Comparison of ENCODE assay signal across 18 cellular contexts in the genomic region with DNA sequence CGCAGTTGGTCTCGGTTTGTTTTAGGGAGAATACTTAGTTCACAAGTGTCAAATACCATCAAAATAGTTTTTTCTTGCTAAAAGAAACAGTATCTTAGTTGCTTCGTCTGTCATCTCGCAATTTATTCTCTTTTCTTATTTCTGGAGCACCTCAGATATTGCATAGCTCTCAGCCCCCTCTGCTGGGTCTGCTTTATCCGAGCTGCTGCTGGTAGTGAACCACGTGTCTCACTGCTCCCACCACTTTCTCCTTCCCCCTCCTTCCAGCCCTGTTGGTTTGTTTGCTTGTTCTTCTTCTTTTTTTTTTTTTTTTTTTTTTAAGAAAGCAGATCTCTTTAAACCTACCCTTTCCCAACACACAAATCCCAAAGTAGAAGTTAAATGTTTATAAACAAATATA.
"Had no signal": no experiment of that assay in that cellular context is flagged by ENCODE, and none has a peak within 500 bp of the region (broad histone marks: within the 10 kb centered on the region; RNA-seq: fewer than 3 reads in every experiment).

No MANE protein-coding gene starts in this region.

- H3K27me3 ChIP-seq: sigmoid colon, spleen, stomach, testis, upper lobe of right lung had no signal

- H3K27ac Mint-ChIP-seq: activated CD4-positive, alpha-beta T cell treated with anti-CD3 and anti-CD28 coated beads, Interleukin-2, amount 10 ng/mL, durations not matched to agents 7 days and 5 days; activated naive CD8-positive, alpha-beta T cell treated with anti-CD3 and anti-CD28 coated beads for 36 hours; dendritic cell treated with granulocyte-macrophage colony-stimulating factor and Interleukin-4, amounts not matched to agents 40 ng/mL and 50 ng/mL, for 4 days; effector memory CD8-positive, alpha-beta T cell; naive thymus-derived CD8-positive, alpha-beta T cell had no signal

- H3K4me3 ChIP-seq: mucosa of descending colon, psoas muscle, sigmoid colon, spleen, stomach, testis, upper lobe of right lung had no signal

- H3K36me3 ChIP-seq: sigmoid colon, spleen, stomach, upper lobe of right lung had no signal

- H3K4me1 ChIP-seq: sigmoid colon, spleen, testis, upper lobe of right lung had no signal

- H3K27ac ChIP-seq: epithelial cell of prostate, psoas muscle, sigmoid colon, spleen, stomach, testis, upper lobe of right lung had no signal

- H3K4me1 Mint-ChIP-seq: activated CD4-positive, alpha-beta T cell treated with anti-CD3 and anti-CD28 coated beads, Interleukin-2, amount 10 ng/mL, durations not matched to agents 7 days and 5 days; activated naive CD8-positive, alpha-beta T cell treated with anti-CD3 and anti-CD28 coated beads for 36 hours; naive thymus-derived CD8-positive, alpha-beta T cell had no signal

- H3K27me3 Mint-ChIP-seq: brain; dendritic cell treated with granulocyte-macrophage colony-stimulating factor and Interleukin-4, amounts not matched to agents 40 ng/mL and 50 ng/mL, for 4 days had no signal

- DNase-seq: activated CD4-positive, alpha-beta T cell treated with anti-CD3 and anti-CD28 coated beads, Interleukin-2, amount 10 ng/mL, durations not matched to agents 7 days and 5 days; activated CD4-positive, CD25-positive, alpha-beta regulatory T cell; activated naive CD8-positive, alpha-beta T cell treated with anti-CD3 and anti-CD28 coated beads for 36 hours; amygdala; effector memory CD8-positive, alpha-beta T cell; left colon; mucosa of descending colon; naive thymus-derived CD8-positive, alpha-beta T cell; occipital lobe; psoas muscle; sigmoid colon; spleen; stomach; testis; upper lobe of right lung had no signal

- ATAC-seq: effector memory CD8-positive, alpha-beta T cell; left colon; mucosa of descending colon; naive thymus-derived CD8-positive, alpha-beta T cell; psoas muscle; upper lobe of right lung had no signal

- H3K36me3 Mint-ChIP-seq: activated naive CD8-positive, alpha-beta T cell treated with anti-CD3 and anti-CD28 coated beads for 36 hours had no signal

- H3K4me3 Mint-ChIP-seq: activated CD4-positive, alpha-beta T cell treated with anti-CD3 and anti-CD28 coated beads, Interleukin-2, amount 10 ng/mL, durations not matched to agents 7 days and 5 days; activated naive CD8-positive, alpha-beta T cell treated with anti-CD3 and anti-CD28 coated beads for 36 hours; brain; dendritic cell treated with granulocyte-macrophage colony-stimulating factor and Interleukin-4, amounts not matched to agents 40 ng/mL and 50 ng/mL, for 4 days; effector memory CD8-positive, alpha-beta T cell; naive thymus-derived CD8-positive, alpha-beta T cell had no signal

- H3K9me3 ChIP-seq: mucosa of descending colon, psoas muscle, sigmoid colon, stomach, testis, upper lobe of right lung had no signal
